8 cellular contexts compared by ENCODE assay signal in genomic region chr4:120071192-120071795, GRCh38. TPM values are rescaled to one million over a fixed set of nuclear protein-coding genes. Genes with fewer than 3 reads are reported as not detected.
DNase-seq lines count a peak whose midpoint lies in the region; ATAC-seq lines count a peak whose summit lies in the region.

No MANE protein-coding gene starts in this region.

- no peak overlapping the region for H3K4me3 Mint-ChIP-seq in activated T-cell treated with anti-CD3 and anti-CD28 coated beads, Interleukin-2, amount 50 U/mL, for 72 hours
- no peak overlapping the region for H3K4me3 Mint-ChIP-seq in stimulated activated memory B cell treated with anti-CD40 and anti-IgM and Interleukin-4, amounts not matched to agents 10 μg/mL and 1 μg/mL and 100 μg/mL, for 72 hours

- no peaks in the 10 kb centered on the region for H3K27me3 Mint-ChIP-seq in activated T-cell treated with anti-CD3 and anti-CD28 coated beads, Interleukin-2, amount 50 U/mL, for 72 hours (ENCODE audit: low read depth)
- no peaks in the 10 kb centered on the region for H3K27me3 Mint-ChIP-seq in stimulated activated memory B cell treated with anti-CD40 and anti-IgM and Interleukin-4, amounts not matched to agents 10 μg/mL and 1 μg/mL and 100 μg/mL, for 72 hours

- H3K9me3 Mint-ChIP-seq in activated T-cell treated with anti-CD3 and anti-CD28 coated beads, Interleukin-2, amount 50 U/mL, for 72 hours, result no peaks in the 10 kb centered on the region
- H3K9me3 Mint-ChIP-seq in stimulated activated memory B cell treated with anti-CD40 and anti-IgM and Interleukin-4, amounts not matched to agents 10 μg/mL and 1 μg/mL and 100 μg/mL, for 72 hours, result no peaks in the 10 kb centered on the region

- peak; percentile 10 for ATAC-seq in GM21529 (IDR thresholded peaks at IDR 0.05; ENCODE audit: unreplicated experiment)
- no peak for ATAC-seq in activated T-cell treated with anti-CD3 and anti-CD28 coated beads, Interleukin-2, amount 50 U/mL, for 72 hours (replicated peaks in 1 of 2)
- no peak for ATAC-seq in GM18868 (IDR thresholded peaks at IDR 0.05; ENCODE audit: unreplicated experiment)
- no peak for ATAC-seq in stimulated activated memory B cell treated with anti-CD40 and anti-IgM and Interleukin-4, amounts not matched to agents 10 μg/mL and 1 μg/mL and 100 μg/mL, for 72 hours

- DNase-seq in D341Med (ENCODE audit: low spot score) (peak; percentile 31), NCI-H446 (lab: John Stamatoyannopoulos, UW) (peak; percentile 24 to 69), glomerular visceral epithelial cell (ENCODE audit: extremely low spot score) (peak; percentile 75), skeletal muscle cell (ENCODE audit: low read depth) (peak; percentile 37)
- DNase-seq in activated T-cell treated with anti-CD3 and anti-CD28 coated beads, Interleukin-2, amount 50 U/mL, for 72 hours, result peak; percentile 38 to 57

- H3K27ac Mint-ChIP-seq in activated T-cell treated with anti-CD3 and anti-CD28 coated beads, Interleukin-2, amount 50 U/mL, for 72 hours, result no peak overlapping the region
- H3K27ac Mint-ChIP-seq in stimulated activated memory B cell treated with anti-CD40 and anti-IgM and Interleukin-4, amounts not matched to agents 10 μg/mL and 1 μg/mL and 100 μg/mL, for 72 hours, result no peak overlapping the region

- no peak overlapping the region for H3K4me3 ChIP-seq in skeletal muscle cell (ENCODE audit: low read depth, low read length)

- peaks cover 3 to 6% of the 10 kb centered on the region in 2 donors for H3K36me3 Mint-ChIP-seq in activated T-cell treated with anti-CD3 and anti-CD28 coated beads, Interleukin-2, amount 50 U/mL, for 72 hours (ENCODE audit: insufficient read depth in 2 of 2)
- H3K36me3 Mint-ChIP-seq in stimulated activated memory B cell treated with anti-CD40 and anti-IgM and Interleukin-4, amounts not matched to agents 10 μg/mL and 1 μg/mL and 100 μg/mL, for 72 hours, result no peaks in the 10 kb centered on the region

- peaks cover 31% of the 10 kb centered on the region for H3K4me1 Mint-ChIP-seq in activated T-cell treated with anti-CD3 and anti-CD28 coated beads, Interleukin-2, amount 50 U/mL, for 72 hours (ENCODE audit: low read depth)
- peaks cover 27% of the 10 kb centered on the region for H3K4me1 Mint-ChIP-seq in stimulated activated memory B cell treated with anti-CD40 and anti-IgM and Interleukin-4, amounts not matched to agents 10 μg/mL and 1 μg/mL and 100 μg/mL, for 72 hours

RNA-seq across cellular contexts. Expression of gene MAD2L1, which starts 4.6 kb away (rescaled TPM):
- total RNA-seq in activated T-cell treated with anti-CD3 and anti-CD28 coated beads, Interleukin-2, amount 50 U/mL, for 72 hours, result 10 to 100 TPM; 51.4 to 54.6 TPM
